15 cellular contexts compared by ENCODE assay signal in genomic region chrX:130095249-130095648, GRCh38.
"Had no signal": no experiment of that assay in that cellular context is flagged by ENCODE, and none has a peak within 500 bp of the region (broad histone marks: within the 10 kb centered on the region; RNA-seq: fewer than 3 reads in every experiment).

No MANE protein-coding gene starts in this region.

- H3K9ac ChIP-seq: neural progenitor cell, parathyroid adenoma had no signal

- H3K36me3 ChIP-seq: heart left ventricle, neural progenitor cell, thyroid gland had no signal

- H3K4me3 Mint-ChIP-seq: activated T-cell treated with anti-CD3 and anti-CD28 coated beads, Interleukin-2, amount 50 U/mL, for 4 hours; neural progenitor cell; WTC11 had no signal

- H3K4me2 ChIP-seq: neural progenitor cell had no signal

- H3K27me3 ChIP-seq: heart left ventricle, neural progenitor cell, thyroid gland had no signal

- H3K27ac ChIP-seq: coronary artery, heart left ventricle, neural progenitor cell, parathyroid adenoma, thyroid gland had no signal

- H3K4me3 ChIP-seq: coronary artery, heart left ventricle, neural progenitor cell, thyroid gland had no signal

- H3K9me3 Mint-ChIP-seq: activated T-cell treated with anti-CD3 and anti-CD28 coated beads, Interleukin-2, amount 50 U/mL, for 4 hours; neural progenitor cell; WTC11 had no signal

- H3K4me1 ChIP-seq: neural progenitor cell had no signal

- H3K79me2 ChIP-seq: parathyroid adenoma had no signal

- ATAC-seq: activated T-cell treated with anti-CD3 and anti-CD28 coated beads, Interleukin-2, amount 50 U/mL, for 4 hours; heart left ventricle; left lobe of liver; WTC11 had no signal

- H3K9me3 ChIP-seq: heart left ventricle, thyroid gland had no signal

- H3K4me1 Mint-ChIP-seq: neural progenitor cell had no signal

- H3K36me3 Mint-ChIP-seq: neural progenitor cell, WTC11 had no signal

- DNase-seq: activated CD4-positive, alpha-beta T cell treated with anti-CD3 and anti-CD28 coated beads for 48 hours; activated gamma-delta T cell; activated T-cell treated with anti-CD3 and anti-CD28 coated beads, Interleukin-2, amount 50 U/mL, for 4 hours; caudate nucleus; effector CD4-positive, alpha-beta T cell; retina; stimulated activated CD4-positive, alpha-beta T cell treated with anti-CD3 and anti-CD28 coated beads, Interleukin-15, amount 100 ng/mL, for 24 hours; stimulated activated CD4-positive, alpha-beta T cell treated with anti-CD3 and anti-CD28 coated beads, Interleukin-4, amount 100 ng/mL, for 24 hours had no signal

- H2AFZ ChIP-seq: neural progenitor cell, parathyroid adenoma had no signal

- H3K27ac Mint-ChIP-seq: neural progenitor cell, WTC11 had no signal
